Comparison of ENCODE assay signal across 16 cellular contexts in genomic region chr14:95470942-95471499, GRCh38. TPM values are rescaled to one million over a fixed set of nuclear protein-coding genes. Genes with fewer than 3 reads are reported as not detected.
A peak's percentile ranks its signal among the peaks of the same experiment; 100 is the strongest.
DNase-seq lines count a peak whose midpoint lies in the region; ATAC-seq and TF ChIP-seq lines count a peak whose summit lies in the region.
"Had no signal": no experiment of that assay in that cellular context is flagged by ENCODE, and none has a peak within 500 bp of the region (broad histone marks: within the 10 kb centered on the region; RNA-seq: fewer than 3 reads in every experiment).

No MANE protein-coding gene starts in this region.

- intact Hi-C loops in heart right ventricle (cut with DNase I) (loop anchor here in 1 of 10 donors (5.0 kb wide), 1 partner anchor 46 kb away; the partner anchor contains the start of gene SYNE3), posterior vena cava (cut with DNase I) (no loop called here)

- H3K9me3 Mint-ChIP-seq in CD4-positive, CD25-positive, alpha-beta regulatory T cell, result no peaks in the 10 kb centered on the region
- no peaks in the 10 kb centered on the region for H3K9me3 Mint-ChIP-seq in chondrocyte (ENCODE audit: low read depth)
- H3K9me3 Mint-ChIP-seq: neural crest cell had no signal

- no peak overlapping the region for H3K4me3 Mint-ChIP-seq in CD4-positive, CD25-positive, alpha-beta regulatory T cell
- no peak overlapping the region for H3K4me3 Mint-ChIP-seq in chondrocyte (ENCODE audit: unreplicated experiment)
- H3K4me3 Mint-ChIP-seq: neural crest cell had no signal

- H3K4me1 ChIP-seq in CD4-positive, CD25-positive, alpha-beta regulatory T cell (ENCODE audit: control insufficient read depth, insufficient read depth, low read length, poor library complexity, severe bottlenecking), result peaks cover 4% of the 10 kb centered on the region
- peaks cover 9 to 67% (median 45%) of the 10 kb centered on the region in 9 donors for H3K4me1 ChIP-seq in heart right ventricle
- H3K4me1 ChIP-seq: HAP-1 had no signal

- peak overlapping the region; percentile 78 to 91 (median 81) for H3K27ac Mint-ChIP-seq in CD4-positive, CD25-positive, alpha-beta regulatory T cell
- no peak overlapping the region for H3K27ac Mint-ChIP-seq in chondrocyte (ENCODE audit: unreplicated experiment)

- H3K27ac ChIP-seq in CD4-positive, CD25-positive, alpha-beta regulatory T cell (ENCODE audit: insufficient read depth, low read length, poor library complexity, severe bottlenecking), result no peak overlapping the region
- peak overlapping the region in 7 of 10 donors; percentile 22 to 77 (median 61) for H3K27ac ChIP-seq in heart right ventricle
- H3K27ac ChIP-seq: cardiac muscle cell had no signal

- no peak for ATAC-seq in CD4-positive, CD25-positive, alpha-beta regulatory T cell (ENCODE audit: low read depth in 2 of 2)
- ATAC-seq in heart right ventricle (peak in 6 of 8 donors; percentile 2 to 31 (median 22)), GM18520 (IDR thresholded peaks at IDR 0.05; ENCODE audit: unreplicated experiment) (no peak)
- ATAC-seq: K562 had no signal

- peaks cover 5 to 48% (median 12%) of the 10 kb centered on the region in 4 donors for H3K4me1 Mint-ChIP-seq in CD4-positive, CD25-positive, alpha-beta regulatory T cell
- peaks cover 10% of the 10 kb centered on the region for H3K4me1 Mint-ChIP-seq in chondrocyte (ENCODE audit: low read depth)
- H3K4me1 Mint-ChIP-seq: neural crest cell had no signal

- DNase-seq in CD4-positive, CD25-positive, alpha-beta regulatory T cell, result no peak
- DNase-seq in LHCN-M2 (ENCODE audit: low read depth), result peak; percentile 48
- no peak for DNase-seq in heart right ventricle
- peak; percentile 72 for DNase-seq in posterior vena cava (ENCODE audit: low spot score)
- DNase-seq in chondrocyte (ENCODE audit: low spot score), result no peak
- no peak for DNase-seq in iPS-NIHi7 (ENCODE audit: extremely low spot score)
- no peak for DNase-seq in NCI-H1417 (lab: John Stamatoyannopoulos, UW)
- DNase-seq: activated CD4-positive, alpha-beta T cell treated with anti-CD3 and anti-CD28 coated beads, Interleukin-2, amount 50 U/mL, for 48 hours; NCI-H2029 treated with DMSO at 0.1 percent for 48 hours; NCI-H510A; T-helper 1 cell had no signal

- H3K27me3 Mint-ChIP-seq in CD4-positive, CD25-positive, alpha-beta regulatory T cell, result no peaks in the 10 kb centered on the region
- no peaks in the 10 kb centered on the region for H3K27me3 Mint-ChIP-seq in chondrocyte (ENCODE audit: low read depth)

- H3K36me3 Mint-ChIP-seq in CD4-positive, CD25-positive, alpha-beta regulatory T cell, result peaks cover 44% of the 10 kb centered on the region
- H3K36me3 Mint-ChIP-seq in chondrocyte (ENCODE audit: low read depth), result peaks cover 29% of the 10 kb centered on the region

- H3K36me3 ChIP-seq in CD4-positive, CD25-positive, alpha-beta regulatory T cell (ENCODE audit: control insufficient read depth, insufficient read depth, low read length), result peaks cover 93% of the 10 kb centered on the region
- peaks cover 0 to 87% (median 4%) of the 10 kb centered on the region in 9 donors for H3K36me3 ChIP-seq in heart right ventricle
- H3K36me3 ChIP-seq: cardiac muscle cell, HAP-1 had no signal

- 79 to 88% methylated on average over 5 of the region's 5 CpGs for WGBS in heart right ventricle, 2 donors

- no peak overlapping the region for H3K4me3 ChIP-seq in CD4-positive, CD25-positive, alpha-beta regulatory T cell (ENCODE audit: low read depth, low read length)
- no peak overlapping the region for H3K4me3 ChIP-seq in heart right ventricle
- H3K4me3 ChIP-seq: cardiac muscle cell, HAP-1, K562 had no signal

- TF ChIP-seq CTCF in heart right ventricle (IDR thresholded peaks at IDR 0.05) (no peak), chondrocyte (IDR thresholded peaks at IDR 0.05) (no peak)

- H3K9me3 ChIP-seq in CD4-positive, CD25-positive, alpha-beta regulatory T cell (ENCODE audit: control insufficient read depth in 2 of 2, low read length in 2 of 2), result no peaks in the 10 kb centered on the region
- no peaks in the 10 kb centered on the region for H3K9me3 ChIP-seq in heart right ventricle
- H3K9me3 ChIP-seq: HAP-1 had no signal

- H3K27me3 ChIP-seq in CD4-positive, CD25-positive, alpha-beta regulatory T cell (ENCODE audit: control insufficient read depth, insufficient read depth, low read length), result no peaks in the 10 kb centered on the region
- no peaks in the 10 kb centered on the region for H3K27me3 ChIP-seq in heart right ventricle
- H3K27me3 ChIP-seq: cardiac muscle cell had no signal

RNA-seq across cellular contexts. Expression of gene SYNE3, which starts 45.4 kb away (rescaled TPM):
- total RNA-seq in CD4-positive, CD25-positive, alpha-beta regulatory T cell, result 71.7 TPM
- polyA plus RNA-seq in CD4-positive, CD25-positive, alpha-beta regulatory T cell, result 1 to 10 TPM; 2.7 to 6.5 (median 4.1) TPM
- 8.4 and 12.5 TPM in 2 replicates for total RNA-seq in LHCN-M2 (2014; rRNA removed)
- polyA plus RNA-seq in LHCN-M2 (2012), result 3.2 TPM
- total RNA-seq in heart right ventricle, result 10 to 100 TPM in 5 of 10 donors, 1 to 10 TPM in 5; 4.8 to 15.4 (median 10.4) TPM
- 1 to 10 TPM; 1.5 to 5.3 TPM for polyA plus RNA-seq in heart right ventricle
- 10 to 100 TPM; 35.7 to 40.0 TPM for total RNA-seq in posterior vena cava
- 21.4 to 22.3 TPM (median 22.0 TPM) in 3 replicates for total RNA-seq in chondrocyte

Comparison
In these comparisons a context has a peak if more than half of its experiments do, and no peak if none do; other contexts are left out.
1. ATAC-seq: peak in heart right ventricle (6 of 8); none in CD4-positive, CD25-positive, alpha-beta regulatory T cell (0 of 2) and GM18520 (single experiment).
2. DNase-seq: peak in LHCN-M2 (single experiment) and posterior vena cava (single experiment); none in CD4-positive, CD25-positive, alpha-beta regulatory T cell (0 of 3), heart right ventricle (0 of 2), chondrocyte (single experiment), iPS-NIHi7 (single experiment) and NCI-H1417 (0 of 3).